Comparison of ENCODE assay signal across 8 cellular contexts in genomic region chr20:53737404-53738038, GRCh38.
A peak's percentile ranks its signal among the peaks of the same experiment; 100 is the strongest.
DNase-seq lines count a peak whose midpoint lies in the region; ATAC-seq and TF ChIP-seq lines count a peak whose summit lies in the region.

No MANE protein-coding gene starts in this region.

- peak overlapping the region; percentile 71 for H3K27ac ChIP-seq in neutrophil

- no peak overlapping the region for H3K4me3 ChIP-seq in neutrophil (ENCODE audit: low read depth in 1 of 2, low read length in 1 of 2)

- H3K4me1 Mint-ChIP-seq in dendritic cell treated with granulocyte-macrophage colony-stimulating factor and Interleukin-4, amounts not matched to agents 40 ng/mL and 50 ng/mL, for 4 days (ENCODE audit: low read depth) = peaks cover 67% of the 10 kb centered on the region

- ATAC-seq in GM21447 (IDR thresholded peaks at IDR 0.05; ENCODE audit: unreplicated experiment) (no peak), HG02678 (IDR thresholded peaks at IDR 0.05; ENCODE audit: unreplicated experiment) (no peak), HG03520 (IDR thresholded peaks at IDR 0.05; ENCODE audit: unreplicated experiment) (no peak)

- TF ChIP-seq CTCF in neutrophil (IDR thresholded peaks at IDR 0.05) = no peak

- no peaks in the 10 kb centered on the region for H3K27me3 ChIP-seq in neutrophil

- H3K27me3 Mint-ChIP-seq in dendritic cell treated with granulocyte-macrophage colony-stimulating factor and Interleukin-4, amounts not matched to agents 40 ng/mL and 50 ng/mL, for 4 days = no peaks in the 10 kb centered on the region

- no peaks in the 10 kb centered on the region for H3K9me3 Mint-ChIP-seq in dendritic cell treated with granulocyte-macrophage colony-stimulating factor and Interleukin-4, amounts not matched to agents 40 ng/mL and 50 ng/mL, for 4 days

- H3K4me3 Mint-ChIP-seq in dendritic cell treated with granulocyte-macrophage colony-stimulating factor and Interleukin-4, amounts not matched to agents 40 ng/mL and 50 ng/mL, for 4 days = no peak overlapping the region

- H3K4me1 ChIP-seq in neutrophil (ENCODE audit: control insufficient read depth in 1 of 2, insufficient read depth in 1 of 2, low read depth in 1 of 2, low read length in 1 of 2) = peaks cover 47 to 52% of the 10 kb centered on the region in 2 experiments

- no peaks in the 10 kb centered on the region for H3K36me3 ChIP-seq in neutrophil

- no peaks in the 10 kb centered on the region for H3K9me3 ChIP-seq in neutrophil

- DNase-seq in DMS79 treated with DMSO at 0.1 percent for 48 hours (lab: John Stamatoyannopoulos, UW) (peak; percentile 66), NCI-H1694 (lab: John Stamatoyannopoulos, UW) (peak; percentile 42), SW 1271 (lab: John Stamatoyannopoulos, UW) (no peak)

- no peaks in the 10 kb centered on the region for H3K36me3 Mint-ChIP-seq in dendritic cell treated with granulocyte-macrophage colony-stimulating factor and Interleukin-4, amounts not matched to agents 40 ng/mL and 50 ng/mL, for 4 days (ENCODE audit: low read depth)

- intact Hi-C loops in dendritic cell treated with granulocyte-macrophage colony-stimulating factor and Interleukin-4, amounts not matched to agents 40 ng/mL and 50 ng/mL, for 4 days (cut with micrococcal nuclease) = no loop called here

- peak overlapping the region; percentile 53 for H3K27ac Mint-ChIP-seq in dendritic cell treated with granulocyte-macrophage colony-stimulating factor and Interleukin-4, amounts not matched to agents 40 ng/mL and 50 ng/mL, for 4 days

Comparison
In these comparisons a context has a peak if more than half of its experiments do, and no peak if none do; other contexts are left out.
1. DNase-seq: peak in DMS79 treated with DMSO at 0.1 percent for 48 hours (single experiment) and NCI-H1694 (single experiment); none in SW 1271 (0 of 2).